8 cellular contexts compared by ENCODE assay signal in genomic region chr1:235327559-235328270, GRCh38. TPM values are rescaled to one million over a fixed set of nuclear protein-coding genes. Genes with fewer than 3 reads are reported as not detected.
DNase-seq lines count a peak whose midpoint lies in the region; ATAC-seq and TF ChIP-seq lines count a peak whose summit lies in the region.

TSS of gene ARID4B (minus strand) at chr1:235328179. CDS start at chr1:235326919, 1,260 bp downstream.

- POLR2A ChIA-PET in AG04449 (lab: Yijun Ruan, JAX), result interaction anchor here (1.1 to 1.5 kb wide), 3 partner anchors 14 to 177 kb away, joined by 3 to 6 read pairs (median 5); partner anchors contain the start of gene B3GALNT2

- WGBS in lower leg skin, 2 donors, result 0% methylated on average over 13 to 28 of the region's 58 CpGs

- TF ChIP-seq POLR2A in GM18526 (IDR thresholded peaks at IDR 0.05; ENCODE audit: extremely low read depth, insufficient read length) (peak; percentile 63), lower leg skin (IDR thresholded peaks at IDR 0.05) (peak in 1 of 2 donors; percentile 46)

- H3K4me3 ChIP-seq in AG04449 (ENCODE audit: low read depth, low read length) (peak within 1 kb of the TSS; percentile 86), SJCRH30 (peak within 1 kb of the TSS; percentile 91), choroid plexus epithelial cell (ENCODE audit: low read depth, low read length) (peak within 1 kb of the TSS; percentile 96), lower leg skin (ENCODE audit: low read depth, poor library complexity, severe bottlenecking) (peak within 1 kb of the TSS; percentile 85)

- DNase-seq in AG04449 (ENCODE audit: low read depth, low spot score) (no peak), SJCRH30 (no peak), choroid plexus epithelial cell (ENCODE audit: low read depth) (no peak), lower leg skin (ENCODE audit: low spot score in 2 of 2) (peak in 1 of 2 donors; percentile 97), NCI-H187 (lab: John Stamatoyannopoulos, UW) (no peak)
- DNase-seq in stimulated activated naive CD8-positive, alpha-beta T cell treated with anti-CD3 and anti-CD28 coated beads, Interleukin-15, Interleukin-2, amounts not matched to agents 100 U/mL and 50 U/mL, for 24 hours, result peak; percentile 72

- H3K9me3 ChIP-seq in SJCRH30 (replicated peaks), result no peaks in the 10 kb centered on the region

- intact Hi-C loops in lower leg skin (cut with DNase I; ENCODE audit: low total_unique reads), result no loop called here

- CTCF ChIA-PET in AG04449 (lab: Yijun Ruan, JAX), result interaction anchor here (1.3 to 2.4 kb wide), 2 partner anchors 13 to 89 kb away, joined by 3 to 7 read pairs; no protein-coding TSS in a partner anchor

- peaks cover 5% of the 10 kb centered on the region; the same call in 1 of the 2 replicates for H3K4me1 ChIP-seq in SJCRH30

- H3K27me3 ChIP-seq in SJCRH30, result no peaks in the 10 kb centered on the region

- H3K27ac ChIP-seq in SJCRH30, result peak within 1 kb of the TSS; percentile 90

- no peak for TF ChIP-seq CTCF in AG04449 (IDR thresholded peaks at IDR 0.05; ENCODE audit: insufficient read depth, low read length, missing control alignments)
- TF ChIP-seq CTCF in choroid plexus epithelial cell (conservative IDR thresholded peaks at IDR 0.05; ENCODE audit: low read depth, low read length), result no peak
- no peak for TF ChIP-seq CTCF in lower leg skin (IDR thresholded peaks at IDR 0.05)

- H3K36me3 ChIP-seq in SJCRH30, result no peaks in the 10 kb centered on the region; the same call in 1 of the 2 replicates

- peak; percentile 1 for ATAC-seq in HG03103 (IDR thresholded peaks at IDR 0.05; ENCODE audit: low read depth, unreplicated experiment)
- no peak for ATAC-seq in stimulated activated naive CD8-positive, alpha-beta T cell treated with anti-CD3 and anti-CD28 coated beads, Interleukin-15, Interleukin-2, amounts not matched to agents 100 U/mL and 50 U/mL, for 24 hours

RNA-seq across cellular contexts. Expression of gene ARID4B, which starts in this region (rescaled TPM):
- 30.3 and 34.6 TPM in 2 replicates for total RNA-seq in SJCRH30 (2014; rRNA removed; shearing (Covaris generic))
- total RNA-seq in lower leg skin, result 10 to 100 TPM; 23.6 to 37.9 (median 33.0) TPM
